ENCODE assay signal across 1 cellular context in genomic region chr1:24567792-24568388, GRCh38.
TF ChIP-seq lines count a peak whose summit lies in the region.

No MANE protein-coding gene starts in this region.

TF ChIP-seq in HepG2, 621 proteins besides CTCF, POLR2A, EP300 and RAD21 (continued from another document and continues in another):
- TF ChIP-seq ZNF414 (CRISPR knock-in tag; IDR thresholded peaks at IDR 0.05) (0 out of 2 replicates have a peak, but pooled peaks have one; percentile 12), PAXIP1 (CRISPR knock-in tag; conservative IDR thresholded peaks at IDR 0.05) (peak; percentile 99), UBTF (CRISPR knock-in tag; IDR thresholded peaks at IDR 0.05) (peak; percentile 60), BRF2 (CRISPR knock-in tag; IDR thresholded peaks at IDR 0.05) (peak; percentile 56; the same call in 1 of the 2 replicates), ZNF318 (CRISPR knock-in tag; IDR thresholded peaks at IDR 0.05) (no peak), NFKBIZ (CRISPR knock-in tag; IDR thresholded peaks at IDR 0.05) (peak; percentile 79; the same call in 1 of the 2 replicates), ZNF609 (CRISPR knock-in tag; IDR thresholded peaks at IDR 0.05; ENCODE audit: borderline replicate concordance) (peak; percentile 92), PREB (CRISPR knock-in tag; IDR thresholded peaks at IDR 0.05) (no peak), ZNF3 (CRISPR knock-in tag; IDR thresholded peaks at IDR 0.05) (no peak), ZNF552 (CRISPR knock-in tag; IDR thresholded peaks at IDR 0.05; ENCODE audit: borderline replicate concordance) (no peak), JDP2 (CRISPR knock-in tag; IDR thresholded peaks at IDR 0.05; ENCODE audit: borderline replicate concordance) (no peak), ZNF18 (CRISPR knock-in tag; IDR thresholded peaks at IDR 0.05; ENCODE audit: insufficient replicate concordance) (peak; percentile 62), TRAFD1 (CRISPR knock-in tag; IDR thresholded peaks at IDR 0.05; ENCODE audit: borderline replicate concordance) (no peak), E2F2 (CRISPR knock-in tag; IDR thresholded peaks at IDR 0.05; ENCODE audit: borderline replicate concordance) (no peak), BRD4 (CRISPR knock-in tag; IDR thresholded peaks at IDR 0.05) (no peak), CBX1 (IDR thresholded peaks at IDR 0.05; ENCODE audit: low read depth) (no peak), ARNT2 (CRISPR knock-in tag; IDR thresholded peaks at IDR 0.05; ENCODE audit: low read depth) (no peak), JUND (CRISPR knock-in tag; IDR thresholded peaks at IDR 0.05) (0 out of 2 replicates have a peak, but pooled peaks have one; percentile 66), ZMYM2 (CRISPR knock-in tag; IDR thresholded peaks at IDR 0.05) (peak; percentile 91), FOXA3 (CRISPR knock-in tag; IDR thresholded peaks at IDR 0.05) (peak; percentile 89)
